ENCODE assay signal across 11 cellular contexts in genomic region chr11:129854229-129854805, GRCh38. TPM values are rescaled to one million over a fixed set of nuclear protein-coding genes. Genes with fewer than 3 reads are reported as not detected.
DNase-seq lines count a peak whose midpoint lies in the region; ATAC-seq and TF ChIP-seq lines count a peak whose summit lies in the region.
"Had no signal": no experiment of that assay in that cellular context is flagged by ENCODE, and none has a peak within 500 bp of the region (broad histone marks: within the 10 kb centered on the region; RNA-seq: fewer than 3 reads in every experiment).

No MANE protein-coding gene starts in this region.

- TF ChIP-seq CTCF in VCaP (conservative IDR thresholded peaks at IDR 0.05) (no peak), foreskin keratinocyte (conservative IDR thresholded peaks at IDR 0.05) (no peak), HFFc6 (IDR thresholded peaks at IDR 0.05) (no peak), brain microvascular endothelial cell (IDR thresholded peaks at IDR 0.05; ENCODE audit: low read depth, low read length, missing control alignments) (no peak)

- H3K36me3 Mint-ChIP-seq in HFFc6 (ENCODE audit: low read depth), result peaks cover 3% of the 10 kb centered on the region; the same call in 1 of the 2 replicates

- DNase-seq in stimulated activated naive CD8-positive, alpha-beta T cell treated with anti-CD3 and anti-CD28 coated beads, Interleukin-15, amount 100 ng/mL, for 72 hours, result no peak
- DNase-seq in stimulated activated naive CD8-positive, alpha-beta T cell treated with anti-CD3 and anti-CD28 coated beads, Interleukin-15, Interleukin-2, amounts not matched to agents 100 U/mL and 50 U/mL, for 24 hours, result no peak
- no peak for DNase-seq in foreskin keratinocyte
- DNase-seq in HFFc6, result no peak
- no peak for DNase-seq in brain microvascular endothelial cell
- DNase-seq in cardiac septum (ENCODE audit: low spot score), result no peak

- peaks cover 15% of the 10 kb centered on the region for H3K4me1 ChIP-seq in foreskin keratinocyte
- H3K4me1 ChIP-seq: neural progenitor cell had no signal

- no peaks in the 10 kb centered on the region for H3K27me3 Mint-ChIP-seq in stimulated activated naive CD8-positive, alpha-beta T cell treated with anti-CD3 and anti-CD28 coated beads, Interleukin-15, amount 100 ng/mL, for 72 hours
- H3K27me3 Mint-ChIP-seq in HFFc6 (ENCODE audit: insufficient read depth), result peaks cover 41% of the 10 kb centered on the region

- intact Hi-C loops in cardiac septum (cut with DNase I), result no loop called here

- H3K9me3 Mint-ChIP-seq in stimulated activated naive CD8-positive, alpha-beta T cell treated with anti-CD3 and anti-CD28 coated beads, Interleukin-15, amount 100 ng/mL, for 72 hours, result no peaks in the 10 kb centered on the region
- H3K9me3 Mint-ChIP-seq in HFFc6, result no peaks in the 10 kb centered on the region
- H3K9me3 Mint-ChIP-seq: neural progenitor cell had no signal

- H3K27me3 ChIP-seq in foreskin keratinocyte (no peaks in the 10 kb centered on the region), brain microvascular endothelial cell (replicated peaks) (no peaks in the 10 kb centered on the region)
- H3K27me3 ChIP-seq: neural progenitor cell had no signal

- peak overlapping the region; percentile 96 to 97 for H3K27ac Mint-ChIP-seq in stimulated activated naive CD8-positive, alpha-beta T cell treated with anti-CD3 and anti-CD28 coated beads, Interleukin-15, amount 100 ng/mL, for 72 hours
- no peak overlapping the region for H3K27ac Mint-ChIP-seq in HFFc6
- H3K27ac Mint-ChIP-seq: neural progenitor cell had no signal

- peaks cover 26% of the 10 kb centered on the region for H3K4me1 Mint-ChIP-seq in stimulated activated naive CD8-positive, alpha-beta T cell treated with anti-CD3 and anti-CD28 coated beads, Interleukin-15, amount 100 ng/mL, for 72 hours
- H3K4me1 Mint-ChIP-seq in HFFc6 (ENCODE audit: low read depth), result 0 out of 2 replicates have a peak, but pooled peaks cover 6% of the 10 kb centered on the region
- H3K4me1 Mint-ChIP-seq: neural progenitor cell had no signal

- in situ Hi-C loops in brain microvascular endothelial cell (cut with HindIII; ENCODE audit: low pct_ligation_motif_present, low sequenced_read_pairs), result no loop called here

- peak overlapping the region; percentile 92 for H3K27ac ChIP-seq in VCaP
- peak overlapping the region; percentile 58 for H3K27ac ChIP-seq in foreskin keratinocyte
- H3K27ac ChIP-seq in brain microvascular endothelial cell, result no peak overlapping the region
- H3K27ac ChIP-seq: neural progenitor cell had no signal

- H3K36me3 ChIP-seq in brain microvascular endothelial cell (replicated peaks), result no peaks in the 10 kb centered on the region
- H3K36me3 ChIP-seq: neural progenitor cell had no signal

- H3K4me3 ChIP-seq in brain microvascular endothelial cell (ENCODE audit: low read depth, low read length), result no peak overlapping the region
- H3K4me3 ChIP-seq: neural progenitor cell, smooth muscle cell had no signal

- ATAC-seq in stimulated activated naive CD8-positive, alpha-beta T cell treated with anti-CD3 and anti-CD28 coated beads, Interleukin-15, amount 100 ng/mL, for 72 hours, result peak; percentile 47
- ATAC-seq in stimulated activated naive CD8-positive, alpha-beta T cell treated with anti-CD3 and anti-CD28 coated beads, Interleukin-15, Interleukin-2, amounts not matched to agents 100 U/mL and 50 U/mL, for 24 hours, result no peak
- ATAC-seq in foreskin keratinocyte (peak; percentile 83), HG02588 (IDR thresholded peaks at IDR 0.05; ENCODE audit: unreplicated experiment) (no peak)

- H3K4me3 Mint-ChIP-seq in stimulated activated naive CD8-positive, alpha-beta T cell treated with anti-CD3 and anti-CD28 coated beads, Interleukin-15, amount 100 ng/mL, for 72 hours, result peak overlapping the region in 1 of 2 donors; percentile 11
- no peak overlapping the region for H3K4me3 Mint-ChIP-seq in HFFc6
- H3K4me3 Mint-ChIP-seq: neural progenitor cell had no signal

RNA-seq across cellular contexts. Expression of gene TMEM45B, which starts 38.7 kb away (rescaled TPM):
- total RNA-seq in foreskin keratinocyte (0.28 and 0.44 TPM in 2 replicates), cardiac septum (0.11 TPM)
- polyA plus RNA-seq in foreskin keratinocyte, result 0.46 and 0.59 TPM in 2 replicates
- not detected for total RNA-seq in HFFc6 (2021; fragmentation: NEBNext Ultra II Directional; extraction: Animal tissue kit (Norgen Biotek cat#: 25700))
- total RNA-seq: H1 had no signal

RNA-seq across cellular contexts. Expression of gene NFRKB, which starts 41.1 kb away (rescaled TPM):
- 21.8 and 23.7 TPM in 2 replicates for total RNA-seq in foreskin keratinocyte
- polyA plus RNA-seq in foreskin keratinocyte, result 7.2 and 7.5 TPM in 2 replicates
- total RNA-seq in HFFc6 (2021; fragmentation: NEBNext Ultra II Directional; extraction: Animal tissue kit (Norgen Biotek cat#: 25700)), result 10 to 100 TPM; 12.6 to 16.2 (median 14.4) TPM
- 12.1 TPM for total RNA-seq in cardiac septum

Comparison
In these comparisons a context has a peak if more than half of its experiments do, and no peak if none do; other contexts are left out.
1. ATAC-seq: peak in stimulated activated naive CD8-positive, alpha-beta T cell treated with anti-CD3 and anti-CD28 coated beads, Interleukin-15, amount 100 ng/mL, for 72 hours (single experiment) and foreskin keratinocyte (single experiment); none in stimulated activated naive CD8-positive, alpha-beta T cell treated with anti-CD3 and anti-CD28 coated beads, Interleukin-15, Interleukin-2, amounts not matched to agents 100 U/mL and 50 U/mL, for 24 hours (single experiment) and HG02588 (single experiment).